Comparison of ENCODE assay signal across 8 cellular contexts in the genomic region with DNA sequence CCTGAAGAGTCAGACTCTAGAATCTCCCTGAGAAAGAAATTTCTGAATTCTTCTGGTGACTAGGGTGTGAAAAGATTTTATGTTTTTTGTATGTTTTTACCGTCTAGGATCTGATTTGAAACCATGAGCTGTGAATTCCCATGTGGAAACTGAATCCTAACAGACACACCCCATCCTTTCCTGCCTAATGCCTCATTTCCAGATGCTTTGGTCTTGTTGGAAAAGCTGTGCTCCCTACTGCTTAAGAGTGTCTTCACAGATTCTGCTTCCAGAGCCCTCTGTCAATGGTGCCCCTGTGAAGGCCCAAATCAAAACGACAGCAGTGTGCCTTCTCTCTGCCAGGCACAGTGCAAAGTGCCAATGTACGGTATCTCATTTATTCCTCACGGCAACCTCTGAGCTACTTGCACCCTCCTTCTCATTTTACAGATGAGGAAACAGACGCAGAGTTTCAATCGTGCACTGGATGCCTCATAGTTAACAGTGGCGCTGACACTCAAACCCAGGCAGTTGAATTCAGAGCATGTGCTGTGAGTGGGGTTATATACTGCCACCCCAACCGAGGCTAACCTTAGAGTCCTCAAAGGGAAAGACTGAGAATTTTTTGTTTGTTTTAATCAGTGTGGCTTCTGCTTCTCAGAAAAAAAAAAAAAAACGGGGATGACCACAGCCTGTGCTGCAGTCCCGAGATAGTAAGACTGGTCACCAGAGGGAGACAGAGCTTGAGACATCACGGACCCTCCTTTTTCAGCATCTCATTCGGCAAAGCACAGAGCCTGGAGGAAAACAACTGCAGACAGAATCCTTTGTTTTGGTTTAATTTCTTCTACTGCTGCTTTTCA.
DNase-seq lines count a peak whose midpoint lies in the region; ATAC-seq and FAIRE-seq lines count a peak whose summit lies in the region.

No MANE protein-coding gene starts in this region.

- DNase-seq in NCI-H1436 (lab: John Stamatoyannopoulos, UW) (peak; percentile 16), NCI-H1436 treated with DMSO at 0.1 percent for 48 hours (lab: John Stamatoyannopoulos, UW) (no peak), HT1080 (ENCODE audit: low read depth) (peak; percentile 67), left cardiac atrium (no peak), sciatic nerve (ENCODE audit: low spot score) (no peak)
- DNase-seq in stimulated activated CD4-positive, alpha-beta T cell treated with anti-CD3 and anti-CD28 coated beads, Interleukin-15, amount 100 ng/mL, for 24 hours, result no peak

- FAIRE-seq in TTC549 (lab: Jason Lieb, UNC), result peak; percentile 63

- ATAC-seq in left cardiac atrium (peak; percentile 84 to 85), sciatic nerve (peak; percentile 91), GM21529 (IDR thresholded peaks at IDR 0.05; ENCODE audit: unreplicated experiment) (no peak)

- intact Hi-C loops in left cardiac atrium (cut with DNase I), result loop anchor here in 1 of 2 donors (5.0 kb wide), 1 partner anchor 342 kb away; no protein-coding TSS in a partner anchor
- intact Hi-C loops in sciatic nerve (cut with DNase I), result no loop called here

Comparison
In these comparisons a context has a peak if more than half of its experiments do, and no peak if none do; other contexts are left out.
1. DNase-seq: peak in NCI-H1436 (single experiment) and HT1080 (single experiment); none in NCI-H1436 treated with DMSO at 0.1 percent for 48 hours (single experiment), left cardiac atrium (single experiment), sciatic nerve (single experiment) and stimulated activated CD4-positive, alpha-beta T cell treated with anti-CD3 and anti-CD28 coated beads, Interleukin-15, amount 100 ng/mL, for 24 hours (single experiment).